Comparison of ENCODE assay signal across 33 cellular contexts in the genomic region with DNA sequence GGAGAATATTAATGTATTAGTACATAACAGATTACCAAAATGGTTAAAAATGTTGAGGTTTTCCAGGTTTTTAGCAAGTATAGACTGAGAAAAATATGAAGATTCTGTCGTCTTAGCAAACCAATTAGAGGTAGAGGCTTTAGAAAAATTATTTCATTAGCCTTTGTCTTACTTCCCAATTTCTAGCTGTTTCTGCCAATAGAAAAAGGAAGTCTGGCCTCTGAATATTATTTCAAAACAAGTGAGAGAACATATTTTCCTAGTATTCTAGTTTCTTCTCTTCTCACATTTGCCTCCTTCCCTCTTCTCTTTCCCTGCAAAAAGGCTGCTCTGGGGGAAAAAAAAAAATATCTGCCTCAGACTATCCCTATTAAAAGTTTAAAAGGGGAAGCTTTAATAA.
"Had no signal": no experiment of that assay in that cellular context is flagged by ENCODE, and none has a peak within 500 bp of the region (broad histone marks: within the 10 kb centered on the region; RNA-seq: fewer than 3 reads in every experiment).

No MANE protein-coding gene starts in this region.

- H3K27ac ChIP-seq: adrenal gland, coronary artery, parathyroid adenoma, psoas muscle, sigmoid colon, vagina, WERI-Rb-1 had no signal

- H3K9me3 ChIP-seq: psoas muscle, sigmoid colon, vagina had no signal

- H3K4me3 ChIP-seq: adrenal gland, coronary artery, psoas muscle, sigmoid colon, vagina had no signal

- H3K27me3 ChIP-seq: adrenal gland, sigmoid colon, vagina had no signal

- DNase-seq: activated CD4-positive, alpha-beta memory T cell treated with anti-CD3 and anti-CD28 coated beads for 36 hours; activated CD4-positive, alpha-beta T cell treated with anti-CD3 and anti-CD28 coated beads, Interleukin-2, amount 10 ng/mL, durations not matched to agents 24 days and 14 days; activated CD8-positive, alpha-beta memory T cell treated with anti-CD3 and anti-CD28 coated beads, Interleukin-2, amount 50 U/mL, for 4 hours; activated effector memory CD4-positive, alpha-beta T cell treated with anti-CD3 and anti-CD28 coated beads, Interleukin-2, amount 50 U/mL, for 16 hours; activated naive CD4-positive, alpha-beta T cell treated with anti-CD3 and anti-CD28 coated beads for 36 hours; activated naive CD8-positive, alpha-beta T cell treated with anti-CD3 and anti-CD28 coated beads for 36 hours; activated T-cell treated with anti-CD3 and anti-CD28 coated beads, Interleukin-2, amount 50 U/mL, for 1 hour; adrenal gland; aorta; endodermal cell; foreskin fibroblast; head of caudate nucleus; hippocampal formation; kidney; left colon; midbrain; naive thymus-derived CD4-positive, alpha-beta T cell; occipital lobe; psoas muscle; sigmoid colon; small intestine; stimulated activated CD4-positive, alpha-beta T cell treated with anti-CD3 and anti-CD28 coated beads, Interleukin-1b, Interleukin-23, amount 100 ng/mL, for 48 hours; stimulated activated CD4-positive, alpha-beta T cell treated with anti-CD3 and anti-CD28 coated beads, Interleukin-4, amount 100 ng/mL, for 4 hours; stimulated activated CD8-positive, alpha-beta memory T cell treated with anti-CD3 and anti-CD28 coated beads, Interleukin-4, amount 100 ng/mL, for 48 hours; stimulated activated naive CD8-positive, alpha-beta T cell treated with anti-CD3 and anti-CD28 coated beads, Interleukin-15, amount 100 ng/mL, for 72 hours; substantia nigra; WERI-Rb-1 had no signal

- ATAC-seq: activated CD4-positive, CD25-positive, alpha-beta regulatory T cell treated with anti-CD3 and anti-CD28 coated beads, Interleukin-2, amount 50 U/mL, for 24 hours; esophagus mucosa; left colon; naive thymus-derived CD4-positive, alpha-beta T cell; psoas muscle; stimulated activated memory B cell treated with anti-CD40 and anti-IgM and Interleukin-4, amounts not matched to agents 10 μg/mL and 1 μg/mL and 100 μg/mL, for 72 hours; stimulated activated naive CD8-positive, alpha-beta T cell treated with anti-CD3 and anti-CD28 coated beads, Interleukin-15, amount 100 ng/mL, for 72 hours had no signal

- H3K4me1 ChIP-seq: adrenal gland, parathyroid adenoma, psoas muscle, sigmoid colon, vagina had no signal
